Comparison of ENCODE assay signal across 9 cellular contexts in the genomic region with DNA sequence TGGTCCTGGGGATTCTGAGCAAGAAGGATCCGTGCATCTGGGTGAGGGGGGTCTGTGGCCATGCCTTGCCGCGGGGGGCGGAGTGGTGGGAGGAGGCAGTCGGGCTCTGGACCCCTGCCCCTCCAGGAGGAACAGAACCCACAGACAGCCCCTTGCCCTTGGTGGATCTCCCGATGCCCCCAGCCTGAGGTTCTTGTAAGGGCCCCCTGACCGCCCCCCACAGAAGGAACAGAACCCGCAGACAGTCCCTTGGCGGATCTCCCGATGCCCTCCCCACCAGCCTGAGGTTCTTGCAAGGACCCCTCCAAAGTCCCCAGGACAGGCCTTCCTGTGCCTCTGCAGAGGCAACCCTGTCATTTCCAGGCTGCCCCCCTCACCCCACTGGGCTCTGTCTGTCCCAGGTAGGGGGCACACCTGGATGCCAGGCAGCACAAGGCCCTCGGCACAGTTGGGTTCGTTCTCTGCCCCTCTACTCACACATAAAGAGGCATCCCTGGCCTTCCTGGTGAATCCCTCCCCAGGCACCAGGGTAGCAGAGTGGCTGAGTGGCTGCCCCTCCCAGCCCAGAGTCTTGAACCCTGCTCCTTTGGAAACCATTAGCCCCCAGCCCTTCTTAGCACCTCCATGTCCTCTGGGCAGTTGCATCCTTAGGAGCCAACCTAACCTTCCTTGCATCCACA. TPM values are rescaled to one million over a fixed set of nuclear protein-coding genes. Genes with fewer than 3 reads are reported as not detected.
A peak's percentile ranks its signal among the peaks of the same experiment; 100 is the strongest.
DNase-seq lines count a peak whose midpoint lies in the region; TF ChIP-seq lines count a peak whose summit lies in the region.
"Had no signal": no experiment of that assay in that cellular context is flagged by ENCODE, and none has a peak within 500 bp of the region (broad histone marks: within the 10 kb centered on the region; RNA-seq: fewer than 3 reads in every experiment).

No MANE protein-coding gene starts in this region.

- intact Hi-C loops in breast epithelium (cut with DNase I; ENCODE audit: low total_unique reads), result loop anchor here (5.0 kb wide), 1 partner anchor 205 kb away; no protein-coding TSS in a partner anchor

- H3K27me3 ChIP-seq in breast epithelium (no peaks in the 10 kb centered on the region), kidney epithelial cell (ENCODE audit: control insufficient read depth, insufficient read depth, low read length) (peaks cover 2% of the 10 kb centered on the region)

- no peak for TF ChIP-seq POLR2A in breast epithelium (IDR thresholded peaks at IDR 0.05)

- H3K36me3 ChIP-seq in breast epithelium (no peaks in the 10 kb centered on the region), kidney epithelial cell (ENCODE audit: control insufficient read depth, insufficient read depth, low read length) (no peaks in the 10 kb centered on the region)

- no peak overlapping the region for H3K27ac ChIP-seq in breast epithelium
- peak overlapping the region; percentile 74 for H3K27ac ChIP-seq in substantia nigra (ENCODE audit: low read depth, low read length, poor library complexity, severe bottlenecking)

- TF ChIP-seq CTCF in breast epithelium (IDR thresholded peaks at IDR 0.05) (no peak), kidney epithelial cell (IDR thresholded peaks at IDR 0.05; ENCODE audit: insufficient read depth, low read length, poor library complexity, severe bottlenecking) (no peak)

- peaks cover 13 to 16% of the 10 kb centered on the region in 2 donors for H3K4me1 ChIP-seq in breast epithelium

- H3K9me3 ChIP-seq in breast epithelium, result no peaks in the 10 kb centered on the region

- H3K4me3 ChIP-seq in breast epithelium, result peak overlapping the region; percentile 67 to 90 (median 73)
- H3K4me3 ChIP-seq in kidney epithelial cell (ENCODE audit: low read depth, low read length), result peak overlapping the region; percentile 1

- DNase-seq in activated CD4-positive, CD25-positive, alpha-beta regulatory T cell treated with anti-CD3 and anti-CD28 coated beads, Interleukin-2, amount 50 U/mL, for 72 hours, result peak; percentile 25
- no peak for DNase-seq in activated CD4-positive, CD25-positive, alpha-beta regulatory T cell (lab: John Stamatoyannopoulos, UW)
- DNase-seq in breast epithelium (ENCODE audit: low spot score in 2 of 2), result no peak
- DNase-seq in kidney epithelial cell (ENCODE audit: low read depth), result no peak
- DNase-seq in substantia nigra (lab: John Stamatoyannopoulos, UW), result no peak
- DNase-seq in HPDE6-E6E7 (ENCODE audit: extremely low spot score), result no peak
- DNase-seq in SKM-1 (lab: John Stamatoyannopoulos, UW; ENCODE audit: unreplicated experiment), result no peak
- DNase-seq in NCI-H1105 (lab: John Stamatoyannopoulos, UW), result no peak
- DNase-seq: activated gamma-delta T cell had no signal

RNA-seq across cellular contexts. Expression of a gene that starts 1.9 kb away (rescaled TPM):
- total RNA-seq in breast epithelium, result 10 to 100 TPM; 13.8 to 56.3 (median 21.0) TPM
- 75.2 and 81.7 TPM in 2 replicates for total RNA-seq in kidney epithelial cell
